Comparison of ENCODE assay signal across 1 cellular context in the genomic region with DNA sequence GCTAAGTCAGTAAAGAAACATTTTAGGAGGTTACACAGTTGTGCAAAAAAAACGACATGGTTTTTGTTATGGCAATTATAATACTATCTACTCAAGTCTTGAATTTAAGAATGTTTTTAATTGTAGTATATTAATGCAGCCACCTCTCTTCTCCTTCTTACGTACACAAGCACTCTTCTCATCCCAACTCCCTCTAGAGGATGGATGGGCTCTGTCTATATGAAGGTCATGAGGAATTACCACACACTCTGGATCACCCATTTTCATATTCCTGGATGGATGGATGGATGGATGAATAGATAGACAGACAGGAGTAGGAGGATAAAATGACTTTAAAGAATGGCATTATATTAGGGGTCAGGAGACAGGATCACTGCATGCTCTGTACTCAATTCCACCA.
TF ChIP-seq lines count a peak whose summit lies in the region.

No MANE protein-coding gene starts in this region.

TF ChIP-seq in GM23338, 12 proteins besides CTCF, POLR2A, EP300 and RAD21 (continued from another document):
- TF ChIP-seq, protein P1, sequence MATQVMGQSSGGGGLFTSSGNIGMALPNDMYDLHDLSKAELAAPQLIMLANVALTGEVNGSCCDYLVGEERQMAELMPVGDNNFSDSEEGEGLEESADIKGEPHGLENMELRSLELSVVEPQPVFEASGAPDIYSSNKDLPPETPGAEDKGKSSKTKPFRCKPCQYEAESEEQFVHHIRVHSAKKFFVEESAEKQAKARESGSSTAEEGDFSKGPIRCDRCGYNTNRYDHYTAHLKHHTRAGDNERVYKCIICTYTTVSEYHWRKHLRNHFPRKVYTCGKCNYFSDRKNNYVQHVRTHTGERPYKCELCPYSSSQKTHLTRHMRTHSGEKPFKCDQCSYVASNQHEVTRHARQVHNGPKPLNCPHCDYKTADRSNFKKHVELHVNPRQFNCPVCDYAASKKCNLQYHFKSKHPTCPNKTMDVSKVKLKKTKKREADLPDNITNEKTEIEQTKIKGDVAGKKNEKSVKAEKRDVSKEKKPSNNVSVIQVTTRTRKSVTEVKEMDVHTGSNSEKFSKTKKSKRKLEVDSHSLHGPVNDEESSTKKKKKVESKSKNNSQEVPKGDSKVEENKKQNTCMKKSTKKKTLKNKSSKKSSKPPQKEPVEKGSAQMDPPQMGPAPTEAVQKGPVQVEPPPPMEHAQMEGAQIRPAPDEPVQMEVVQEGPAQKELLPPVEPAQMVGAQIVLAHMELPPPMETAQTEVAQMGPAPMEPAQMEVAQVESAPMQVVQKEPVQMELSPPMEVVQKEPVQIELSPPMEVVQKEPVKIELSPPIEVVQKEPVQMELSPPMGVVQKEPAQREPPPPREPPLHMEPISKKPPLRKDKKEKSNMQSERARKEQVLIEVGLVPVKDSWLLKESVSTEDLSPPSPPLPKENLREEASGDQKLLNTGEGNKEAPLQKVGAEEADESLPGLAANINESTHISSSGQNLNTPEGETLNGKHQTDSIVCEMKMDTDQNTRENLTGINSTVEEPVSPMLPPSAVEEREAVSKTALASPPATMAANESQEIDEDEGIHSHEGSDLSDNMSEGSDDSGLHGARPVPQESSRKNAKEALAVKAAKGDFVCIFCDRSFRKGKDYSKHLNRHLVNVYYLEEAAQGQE (IDR thresholded peaks at IDR 0.05; ENCODE audit: unreplicated experiment), result no peak
- TF ChIP-seq, protein P2, sequence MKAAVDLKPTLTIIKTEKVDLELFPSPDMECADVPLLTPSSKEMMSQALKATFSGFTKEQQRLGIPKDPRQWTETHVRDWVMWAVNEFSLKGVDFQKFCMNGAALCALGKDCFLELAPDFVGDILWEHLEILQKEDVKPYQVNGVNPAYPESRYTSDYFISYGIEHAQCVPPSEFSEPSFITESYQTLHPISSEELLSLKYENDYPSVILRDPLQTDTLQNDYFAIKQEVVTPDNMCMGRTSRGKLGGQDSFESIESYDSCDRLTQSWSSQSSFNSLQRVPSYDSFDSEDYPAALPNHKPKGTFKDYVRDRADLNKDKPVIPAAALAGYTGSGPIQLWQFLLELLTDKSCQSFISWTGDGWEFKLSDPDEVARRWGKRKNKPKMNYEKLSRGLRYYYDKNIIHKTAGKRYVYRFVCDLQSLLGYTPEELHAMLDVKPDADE (IDR thresholded peaks at IDR 0.05), result no peak
- TF ChIP-seq POLR2AphosphoS5 (IDR thresholded peaks at IDR 0.05; ENCODE audit: low read depth) (no peak), EZH2phosphoT487 (IDR thresholded peaks at IDR 0.05; ENCODE audit: unreplicated experiment) (no peak), JUNB (IDR thresholded peaks at IDR 0.05; ENCODE audit: unreplicated experiment) (no peak), NANOG (IDR thresholded peaks at IDR 0.05; ENCODE audit: borderline replicate concordance) (no peak), EZH2 (IDR thresholded peaks at IDR 0.05; ENCODE audit: low read depth, unreplicated experiment) (no peak)
- TF ChIP-seq, protein P3, sequence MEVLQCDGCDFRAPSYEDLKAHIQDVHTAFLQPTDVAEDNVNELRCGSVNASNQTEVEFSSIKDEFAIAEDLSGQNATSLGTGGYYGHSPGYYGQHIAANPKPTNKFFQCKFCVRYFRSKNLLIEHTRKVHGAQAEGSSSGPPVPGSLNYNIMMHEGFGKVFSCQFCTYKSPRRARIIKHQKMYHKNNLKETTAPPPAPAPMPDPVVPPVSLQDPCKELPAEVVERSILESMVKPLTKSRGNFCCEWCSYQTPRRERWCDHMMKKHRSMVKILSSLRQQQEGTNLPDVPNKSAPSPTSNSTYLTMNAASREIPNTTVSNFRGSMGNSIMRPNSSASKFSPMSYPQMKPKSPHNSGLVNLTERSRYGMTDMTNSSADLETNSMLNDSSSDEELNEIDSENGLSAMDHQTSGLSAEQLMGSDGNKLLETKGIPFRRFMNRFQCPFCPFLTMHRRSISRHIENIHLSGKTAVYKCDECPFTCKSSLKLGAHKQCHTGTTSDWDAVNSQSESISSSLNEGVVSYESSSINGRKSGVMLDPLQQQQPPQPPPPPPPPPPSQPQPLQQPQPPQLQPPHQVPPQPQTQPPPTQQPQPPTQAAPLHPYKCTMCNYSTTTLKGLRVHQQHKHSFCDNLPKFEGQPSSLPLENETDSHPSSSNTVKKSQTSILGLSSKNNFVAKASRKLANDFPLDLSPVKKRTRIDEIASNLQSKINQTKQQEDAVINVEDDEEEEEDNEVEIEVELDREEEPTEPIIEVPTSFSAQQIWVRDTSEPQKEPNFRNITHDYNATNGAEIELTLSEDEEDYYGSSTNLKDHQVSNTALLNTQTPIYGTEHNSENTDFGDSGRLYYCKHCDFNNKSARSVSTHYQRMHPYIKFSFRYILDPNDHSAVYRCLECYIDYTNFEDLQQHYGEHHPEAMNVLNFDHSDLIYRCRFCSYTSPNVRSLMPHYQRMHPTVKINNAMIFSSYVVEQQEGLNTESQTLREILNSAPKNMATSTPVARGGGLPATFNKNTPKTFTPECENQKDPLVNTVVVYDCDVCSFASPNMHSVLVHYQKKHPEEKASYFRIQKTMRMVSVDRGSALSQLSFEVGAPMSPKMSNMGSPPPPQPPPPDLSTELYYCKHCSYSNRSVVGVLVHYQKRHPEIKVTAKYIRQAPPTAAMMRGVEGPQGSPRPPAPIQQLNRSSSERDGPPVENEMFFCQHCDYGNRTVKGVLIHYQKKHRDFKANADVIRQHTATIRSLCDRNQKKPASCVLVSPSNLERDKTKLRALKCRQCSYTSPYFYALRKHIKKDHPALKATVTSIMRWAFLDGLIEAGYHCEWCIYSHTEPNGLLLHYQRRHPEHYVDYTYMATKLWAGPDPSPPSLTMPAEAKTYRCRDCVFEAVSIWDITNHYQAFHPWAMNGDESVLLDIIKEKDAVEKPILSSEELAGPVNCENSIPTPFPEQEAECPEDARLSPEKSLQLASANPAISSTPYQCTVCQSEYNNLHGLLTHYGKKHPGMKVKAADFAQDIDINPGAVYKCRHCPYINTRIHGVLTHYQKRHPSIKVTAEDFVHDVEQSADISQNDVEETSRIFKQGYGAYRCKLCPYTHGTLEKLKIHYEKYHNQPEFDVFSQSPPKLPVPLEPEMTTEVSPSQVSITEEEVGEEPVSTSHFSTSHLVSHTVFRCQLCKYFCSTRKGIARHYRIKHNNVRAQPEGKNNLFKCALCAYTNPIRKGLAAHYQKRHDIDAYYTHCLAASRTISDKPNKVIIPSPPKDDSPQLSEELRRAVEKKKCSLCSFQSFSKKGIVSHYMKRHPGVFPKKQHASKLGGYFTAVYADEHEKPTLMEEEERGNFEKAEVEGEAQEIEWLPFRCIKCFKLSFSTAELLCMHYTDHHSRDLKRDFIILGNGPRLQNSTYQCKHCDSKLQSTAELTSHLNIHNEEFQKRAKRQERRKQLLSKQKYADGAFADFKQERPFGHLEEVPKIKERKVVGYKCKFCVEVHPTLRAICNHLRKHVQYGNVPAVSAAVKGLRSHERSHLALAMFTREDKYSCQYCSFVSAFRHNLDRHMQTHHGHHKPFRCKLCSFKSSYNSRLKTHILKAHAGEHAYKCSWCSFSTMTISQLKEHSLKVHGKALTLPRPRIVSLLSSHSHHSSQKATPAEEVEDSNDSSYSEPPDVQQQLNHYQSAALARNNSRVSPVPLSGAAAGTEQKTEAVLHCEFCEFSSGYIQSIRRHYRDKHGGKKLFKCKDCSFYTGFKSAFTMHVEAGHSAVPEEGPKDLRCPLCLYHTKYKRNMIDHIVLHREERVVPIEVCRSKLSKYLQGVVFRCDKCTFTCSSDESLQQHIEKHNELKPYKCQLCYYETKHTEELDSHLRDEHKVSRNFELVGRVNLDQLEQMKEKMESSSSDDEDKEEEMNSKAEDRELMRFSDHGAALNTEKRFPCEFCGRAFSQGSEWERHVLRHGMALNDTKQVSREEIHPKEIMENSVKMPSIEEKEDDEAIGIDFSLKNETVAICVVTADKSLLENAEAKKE (CRISPR knock-in tag; IDR thresholded peaks at IDR 0.05), result no peak
